8 cellular contexts compared by ENCODE assay signal in the genomic region with DNA sequence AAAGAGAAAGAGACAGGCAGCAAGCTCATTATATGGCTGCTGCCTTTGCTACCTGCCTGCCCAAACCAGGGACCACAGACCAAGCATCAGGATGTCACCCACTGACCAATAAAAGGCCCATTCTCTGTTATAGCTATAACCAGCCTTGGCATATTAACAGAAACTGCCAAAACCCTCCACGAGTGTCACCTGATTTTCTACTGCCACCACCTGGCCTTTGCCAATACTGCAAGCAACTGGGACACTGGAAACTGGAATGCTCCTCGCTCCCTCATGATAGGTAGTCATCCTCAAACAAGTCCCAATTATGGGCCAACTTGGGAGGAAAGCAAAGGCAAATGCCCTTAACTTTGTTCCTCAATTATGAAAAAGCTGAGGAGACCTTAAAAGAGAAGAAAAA.
A peak's percentile ranks its signal among the peaks of the same experiment; 100 is the strongest.
DNase-seq lines count a peak whose midpoint lies in the region; ATAC-seq and TF ChIP-seq lines count a peak whose summit lies in the region.

No MANE protein-coding gene starts in this region.

- H3K4me1 ChIP-seq in RWPE2 (ENCODE audit: insufficient read depth, poor library complexity, severe bottlenecking) (no peaks in the 10 kb centered on the region), tibial nerve (no peaks in the 10 kb centered on the region)

- H3K4me3 ChIP-seq in RWPE2 (ENCODE audit: severe bottlenecking) (no peak overlapping the region), tibial nerve (no peak overlapping the region)

- H3K9me3 ChIP-seq in RWPE2 (ENCODE audit: severe bottlenecking) (no peaks in the 10 kb centered on the region), tibial nerve (no peaks in the 10 kb centered on the region)

- 29 to 37% methylated on average over 2 of the region's 2 CpGs for WGBS in tibial nerve, 2 donors

- H3K4me3 Mint-ChIP-seq in glutamatergic neuron (ENCODE audit: unreplicated experiment): no peak overlapping the region

- DNase-seq in CD1c-positive myeloid dendritic cell (ENCODE audit: extremely low spot score) (peak; percentile 5), GM20000 (ENCODE audit: low spot score) (peak; percentile 22), RWPE2 (ENCODE audit: low spot score) (no peak), glutamatergic neuron (peak; percentile 49), tibial nerve (ENCODE audit: low spot score in 2 of 2) (no peak), posterior vena cava (ENCODE audit: low spot score) (no peak), NCI-H2029 (lab: John Stamatoyannopoulos, UW) (no peak), foreskin melanocyte (no peak)

- H3K27me3 ChIP-seq in RWPE2 (ENCODE audit: insufficient read depth, poor library complexity, severe bottlenecking) (no peaks in the 10 kb centered on the region), tibial nerve (peaks cover 0 to 5% of the 10 kb centered on the region in 2 donors)

- no peaks in the 10 kb centered on the region for H3K4me1 Mint-ChIP-seq in glutamatergic neuron (ENCODE audit: low read depth, unreplicated experiment)

- TF ChIP-seq EP300 in tibial nerve (IDR thresholded peaks at IDR 0.05): no peak

- peak; percentile 50 for TF ChIP-seq CTCF in GM20000 (IDR thresholded peaks at IDR 0.05; ENCODE audit: extremely low read depth, missing control alignments)
- TF ChIP-seq CTCF in RWPE2 (IDR thresholded peaks at IDR 0.05; ENCODE audit: poor library complexity, severe bottlenecking): peak; percentile 33
- TF ChIP-seq CTCF in glutamatergic neuron (IDR thresholded peaks at IDR 0.05; ENCODE audit: partially characterized antibody, unreplicated experiment): peak; percentile 25
- TF ChIP-seq CTCF in tibial nerve (IDR thresholded peaks at IDR 0.05): peak in 4 of 5 experiments; percentile 23 to 47 (median 28)

- H3K36me3 ChIP-seq in RWPE2 (ENCODE audit: low read depth) (no peaks in the 10 kb centered on the region), tibial nerve (no peaks in the 10 kb centered on the region)

- H3K9me3 Mint-ChIP-seq in glutamatergic neuron (ENCODE audit: unreplicated experiment): no peaks in the 10 kb centered on the region

- intact Hi-C loops in posterior vena cava (cut with DNase I): no loop called here

- H3K36me3 Mint-ChIP-seq in glutamatergic neuron (ENCODE audit: unreplicated experiment): no peaks in the 10 kb centered on the region

- no peaks in the 10 kb centered on the region for H3K27me3 Mint-ChIP-seq in glutamatergic neuron (ENCODE audit: unreplicated experiment)

- no peak for TF ChIP-seq POLR2A in tibial nerve (IDR thresholded peaks at IDR 0.05)

- H3K27ac ChIP-seq in RWPE2 (ENCODE audit: poor library complexity, severe bottlenecking) (no peak overlapping the region), tibial nerve (no peak overlapping the region)

- no peak for ATAC-seq in RWPE2 (ENCODE audit: low read depth)

- no peak overlapping the region for H3K27ac Mint-ChIP-seq in glutamatergic neuron (ENCODE audit: unreplicated experiment)

Comparison
In these comparisons a context has a peak if more than half of its experiments do, and no peak if none do; other contexts are left out.
1. DNase-seq: peak in CD1c-positive myeloid dendritic cell (single experiment), GM20000 (single experiment) and glutamatergic neuron (single experiment); none in RWPE2 (single experiment), tibial nerve (0 of 2), posterior vena cava (single experiment), NCI-H2029 (single experiment) and foreskin melanocyte (single experiment).
2. Peak in every context shown above with its lines, with median percentiles within 50 percentile points of each other: CTCF ChIP-seq.